In genomic region chr1:110718452-110718851, GRCh38 we compare ENCODE assay signal across 26 cellular contexts. TPM values are rescaled to one million over a fixed set of nuclear protein-coding genes. Genes with fewer than 3 reads are reported as not detected.
DNase-seq lines count a peak whose midpoint lies in the region; ATAC-seq and TF ChIP-seq lines count a peak whose summit lies in the region.
"Had no signal": no experiment of that assay in that cellular context is flagged by ENCODE, and none has a peak within 500 bp of the region (broad histone marks: within the 10 kb centered on the region; RNA-seq: fewer than 3 reads in every experiment).

No MANE protein-coding gene starts in this region.

- intact Hi-C loops in Right ventricle myocardium superior (cut with DNase I): no loop called here

- no peak overlapping the region for H3K4ac ChIP-seq in trophoblast cell (ENCODE audit: low read depth, low read length)

- H3K23ac ChIP-seq in trophoblast cell (ENCODE audit: low read length): no peak overlapping the region

- no peaks in the 10 kb centered on the region for H3K79me1 ChIP-seq in trophoblast cell (ENCODE audit: low read length)

- no peak overlapping the region for H2BK120ac ChIP-seq in trophoblast cell (ENCODE audit: insufficient read depth, low read length, poor library complexity)

- no CpG with 5 or more reads among the region's 6 CpGs for WGBS in trophoblast cell (ENCODE audit: extremely low coverage, insufficient coverage, insufficient read length)

- H2AK5ac ChIP-seq in trophoblast cell (ENCODE audit: low read length): no peak overlapping the region

- ATAC-seq in Right ventricle myocardium superior (ENCODE audit: poor library complexity): peak; percentile 98
- ATAC-seq: HCT116, K562, SK-N-SH treated with all-trans-retinoic acid at 6 μM for 48 hours had no signal

- H3K4me1 ChIP-seq in right atrium auricular region (no peaks in the 10 kb centered on the region), trophoblast cell (ENCODE audit: control insufficient read depth in 1 of 2, insufficient read depth in 2 of 2, low read length in 2 of 2) (no peaks in the 10 kb centered on the region)
- H3K4me1 ChIP-seq: BE2C, SJCRH30 had no signal

- H4K91ac ChIP-seq in trophoblast cell (ENCODE audit: low read depth, low read length): no peak overlapping the region

- no peaks in the 10 kb centered on the region for H3K79me2 ChIP-seq in trophoblast cell (ENCODE audit: control insufficient read depth, insufficient read depth, low read length, poor library complexity)

- H3K27me3 ChIP-seq in right atrium auricular region: no peaks in the 10 kb centered on the region
- no peaks in the 10 kb centered on the region for H3K27me3 ChIP-seq in trophoblast cell (ENCODE audit: insufficient read depth, low read length)
- H3K27me3 ChIP-seq: BE2C, SJCRH30 had no signal

- no peak overlapping the region for H2BK5ac ChIP-seq in trophoblast cell (ENCODE audit: low read depth, low read length, poor library complexity)

- TF ChIP-seq CTCF in right atrium auricular region (IDR thresholded peaks at IDR 0.05): no peak

- no peak overlapping the region for H3K9ac ChIP-seq in trophoblast cell (ENCODE audit: low read length)

- peak; percentile 66 for DNase-seq in NCI-H2107 treated with DMSO at 0.1 percent for 48 hours (lab: John Stamatoyannopoulos, UW; ENCODE audit: unreplicated experiment)
- DNase-seq in NCI-H2107 (lab: John Stamatoyannopoulos, UW): no peak
- DNase-seq in NCI-H2029 (lab: John Stamatoyannopoulos, UW): peak; percentile 55
- DNase-seq in Right ventricle myocardium superior: peak; percentile 76
- DNase-seq in right atrium auricular region (ENCODE audit: low spot score): no peak
- DNase-seq in activated CD8-positive, alpha-beta memory T cell treated with anti-CD3 and anti-CD28 coated beads for 24 hours: no peak
- DNase-seq in glomerular visceral epithelial cell (ENCODE audit: extremely low spot score): no peak
- DNase-seq in trophoblast cell: no peak
- DNase-seq: 8988T, ACHN, BE2C, Calu3, DMS79 treated with DMSO at 0.1 percent for 48 hours, GF-D8, Kasumi-1, NCI-H1417, NCI-H1694, NCI-H2081 treated with DMSO at 0.1 percent for 48 hours, NCI-H226, NCI-H510A, SJCRH30 had no signal

- H3K4me2 ChIP-seq in trophoblast cell (ENCODE audit: low read length): no peak overlapping the region

- H3K36me3 ChIP-seq in right atrium auricular region: no peaks in the 10 kb centered on the region
- H3K36me3 ChIP-seq in trophoblast cell (ENCODE audit: control insufficient read depth in 1 of 2, insufficient read depth in 2 of 2, low read length in 2 of 2): no peaks in the 10 kb centered on the region
- H3K36me3 ChIP-seq: BE2C, SJCRH30 had no signal

- H3K27ac ChIP-seq in right atrium auricular region: peak overlapping the region; percentile 22 to 76
- H3K27ac ChIP-seq in trophoblast cell (ENCODE audit: low read depth, low read length): no peak overlapping the region
- H3K27ac ChIP-seq: SJCRH30 had no signal

- no peaks in the 10 kb centered on the region for H3K9me3 ChIP-seq in right atrium auricular region
- peaks cover 3% of the 10 kb centered on the region for H3K9me3 ChIP-seq in trophoblast cell (ENCODE audit: insufficient read depth, low read depth, low read length)
- H3K9me3 ChIP-seq: BE2C, SJCRH30 had no signal

- H4K12ac ChIP-seq in trophoblast cell (ENCODE audit: low read depth, low read length): no peak overlapping the region

- H3K4me3 ChIP-seq in right atrium auricular region (no peak overlapping the region), trophoblast cell (ENCODE audit: low read depth, low read length) (no peak overlapping the region)
- H3K4me3 ChIP-seq: K562, SJCRH30 had no signal

- no peak overlapping the region for H4K8ac ChIP-seq in trophoblast cell (ENCODE audit: low read depth, low read length)

- H3K18ac ChIP-seq in trophoblast cell (ENCODE audit: low read length): no peak overlapping the region

- no peak overlapping the region for H2BK12ac ChIP-seq in trophoblast cell (ENCODE audit: low read length)

- no peak overlapping the region for H2AFZ ChIP-seq in trophoblast cell (ENCODE audit: insufficient read depth, low read length, poor library complexity)

- no peak overlapping the region for H3K14ac ChIP-seq in trophoblast cell (ENCODE audit: low read length)

RNA-seq across cellular contexts. Expression of gene KCNA3, which starts 43.7 kb away (rescaled TPM):
- 0.24 TPM for total RNA-seq in Right ventricle myocardium superior
- 1 to 10 TPM; 1.5 to 1.9 TPM for total RNA-seq in right atrium auricular region
- polyA plus RNA-seq in trophoblast cell (2013): 0.04 TPM in 1 of 2 replicates, not detected in the other
- total RNA-seq: Calu3, H4, K562, M059J, SJCRH30 had no signal
- polyA plus RNA-seq: K562 had no signal

Comparison
In these comparisons a context has a peak if more than half of its experiments do, and no peak if none do; other contexts are left out.
1. DNase-seq: peak in NCI-H2107 treated with DMSO at 0.1 percent for 48 hours (single experiment), NCI-H2029 (single experiment) and Right ventricle myocardium superior (single experiment); none in NCI-H2107 (single experiment), right atrium auricular region (single experiment), activated CD8-positive, alpha-beta memory T cell treated with anti-CD3 and anti-CD28 coated beads for 24 hours (single experiment), glomerular visceral epithelial cell (single experiment) and trophoblast cell (0 of 2).